In the genomic region with DNA sequence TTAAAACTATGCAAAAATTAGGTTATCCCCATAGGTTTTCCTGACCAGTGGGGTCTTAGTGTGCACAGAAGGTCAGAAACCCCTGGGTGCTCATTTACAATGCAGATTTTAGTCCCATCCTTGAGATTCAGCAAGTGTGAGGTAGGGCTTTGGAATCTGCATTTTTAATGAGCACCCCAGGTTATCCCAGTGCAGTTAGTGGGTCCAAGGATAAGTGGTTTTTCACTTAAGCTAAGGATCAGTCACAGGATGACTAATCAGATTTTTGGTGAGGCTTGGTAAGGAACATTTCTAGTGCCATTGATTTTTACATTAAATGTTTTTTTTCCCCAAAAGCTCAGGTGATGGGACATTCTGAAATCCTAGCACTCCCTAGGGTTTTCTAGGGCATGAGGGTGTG, we compare ENCODE assay signal across 24 cellular contexts.
"Had no signal": no experiment of that assay in that cellular context is flagged by ENCODE, and none has a peak within 500 bp of the region (broad histone marks: within the 10 kb centered on the region; RNA-seq: fewer than 3 reads in every experiment).

No MANE protein-coding gene starts in this region.

- H3K9me3 ChIP-seq: esophagus muscularis mucosa, gastrocnemius medialis, mucosa of descending colon, pancreas, tibial artery had no signal

- H3K27me3 Mint-ChIP-seq: activated naive CD8-positive, alpha-beta T cell treated with anti-CD3 and anti-CD28 coated beads, Interleukin-2, amount 10 ng/mL, durations not matched to agents 7 days and 5 days; activated T-cell treated with anti-CD3 and anti-CD28 coated beads, Interleukin-2, amount 50 U/mL, for 24 hours; activated T-helper 17 cell treated with anti-CD3 and anti-CD28 coated beads, Interleukin-2, amount 50 U/mL, for 72 hours; stimulated activated naive CD8-positive, alpha-beta T cell treated with anti-CD3 and anti-CD28 coated beads, Interleukin-15, Interleukin-2, amounts not matched to agents 100 ng/mL and 50 ng/mL, for 24 hours had no signal

- ATAC-seq: activated CD8-positive, alpha-beta T cell treated with anti-CD3 and anti-CD28 coated beads, Interleukin-2, amount 10 ng/mL, durations not matched to agents 7 days and 5 days; activated T-helper 17 cell treated with anti-CD3 and anti-CD28 coated beads, Interleukin-2, amount 50 U/mL, for 72 hours; gastrocnemius medialis; left colon; mucosa of descending colon; pancreas; right cardiac atrium had no signal

- H3K4me3 Mint-ChIP-seq: activated CD8-positive, alpha-beta T cell treated with anti-CD3 and anti-CD28 coated beads, Interleukin-2, amount 10 ng/mL, durations not matched to agents 7 days and 5 days; activated naive CD8-positive, alpha-beta T cell treated with anti-CD3 and anti-CD28 coated beads, Interleukin-2, amount 10 ng/mL, durations not matched to agents 7 days and 5 days; activated T-cell treated with anti-CD3 and anti-CD28 coated beads, Interleukin-2, amount 50 U/mL, for 24 hours; activated T-helper 17 cell treated with anti-CD3 and anti-CD28 coated beads, Interleukin-2, amount 50 U/mL, for 72 hours; nephron progenitor cell; stimulated activated naive CD8-positive, alpha-beta T cell treated with anti-CD3 and anti-CD28 coated beads, Interleukin-15, Interleukin-2, amounts not matched to agents 100 ng/mL and 50 ng/mL, for 24 hours had no signal

- H3K36me3 ChIP-seq: esophagus muscularis mucosa, gastrocnemius medialis, pancreas, tibial artery had no signal

- H3K27ac ChIP-seq: coronary artery, esophagus muscularis mucosa, gastrocnemius medialis, pancreas, tibial artery, VCaP had no signal

- FAIRE-seq: bronchial epithelial cell, keratinocyte, pancreas had no signal

- DNase-seq: activated CD4-positive, alpha-beta T cell treated with anti-CD3 and anti-CD28 coated beads for 1 hour; activated CD4-positive, alpha-beta T cell treated with anti-CD3 and anti-CD28 coated beads, Interleukin-2, amount 50 U/mL, for 1 hour; activated CD8-positive, alpha-beta T cell treated with anti-CD3 and anti-CD28 coated beads, Interleukin-2, amount 10 ng/mL, durations not matched to agents 7 days and 5 days; activated naive CD4-positive, alpha-beta T cell; activated naive CD8-positive, alpha-beta T cell treated with anti-CD3 and anti-CD28 coated beads, Interleukin-2, amount 10 ng/mL, durations not matched to agents 7 days and 5 days; activated T-cell treated with anti-CD3 and anti-CD28 coated beads, Interleukin-2, amount 50 U/mL, for 24 hours; amniotic stem cell; gastrocnemius medialis; left colon; mesenchymal stem cell; mucosa of descending colon; nephron progenitor cell; pancreas; right cardiac atrium; stimulated activated CD4-positive, alpha-beta T cell treated with anti-CD3 and anti-CD28 coated beads, Interleukin-12 subunit alpha, Interleukin-12 subunit beta, amount 100 ng/mL, for 4 hours; stimulated activated CD4-positive, alpha-beta T cell treated with anti-CD3 and anti-CD28 coated beads, Interleukin-4, amount 100 ng/mL, for 4 hours; tibial artery had no signal

- H3K9me3 Mint-ChIP-seq: activated naive CD8-positive, alpha-beta T cell treated with anti-CD3 and anti-CD28 coated beads, Interleukin-2, amount 10 ng/mL, durations not matched to agents 7 days and 5 days; activated T-cell treated with anti-CD3 and anti-CD28 coated beads, Interleukin-2, amount 50 U/mL, for 24 hours; activated T-helper 17 cell treated with anti-CD3 and anti-CD28 coated beads, Interleukin-2, amount 50 U/mL, for 72 hours; nephron progenitor cell; stimulated activated naive CD8-positive, alpha-beta T cell treated with anti-CD3 and anti-CD28 coated beads, Interleukin-15, Interleukin-2, amounts not matched to agents 100 ng/mL and 50 ng/mL, for 24 hours had no signal

- H3K27ac Mint-ChIP-seq: activated CD8-positive, alpha-beta T cell treated with anti-CD3 and anti-CD28 coated beads, Interleukin-2, amount 10 ng/mL, durations not matched to agents 7 days and 5 days; activated naive CD8-positive, alpha-beta T cell treated with anti-CD3 and anti-CD28 coated beads, Interleukin-2, amount 10 ng/mL, durations not matched to agents 7 days and 5 days; activated T-cell treated with anti-CD3 and anti-CD28 coated beads, Interleukin-2, amount 50 U/mL, for 24 hours; nephron progenitor cell; stimulated activated naive CD8-positive, alpha-beta T cell treated with anti-CD3 and anti-CD28 coated beads, Interleukin-15, Interleukin-2, amounts not matched to agents 100 ng/mL and 50 ng/mL, for 24 hours had no signal

- H3K4me3 ChIP-seq: coronary artery, esophagus muscularis mucosa, gastrocnemius medialis, mucosa of descending colon, pancreas, tibial artery had no signal

- H3K27me3 ChIP-seq: esophagus muscularis mucosa, gastrocnemius medialis, pancreas, tibial artery had no signal

- H3K36me3 Mint-ChIP-seq: activated naive CD8-positive, alpha-beta T cell treated with anti-CD3 and anti-CD28 coated beads, Interleukin-2, amount 10 ng/mL, durations not matched to agents 7 days and 5 days had no signal
